Comparison of ENCODE assay signal across 26 cellular contexts in the genomic region with DNA sequence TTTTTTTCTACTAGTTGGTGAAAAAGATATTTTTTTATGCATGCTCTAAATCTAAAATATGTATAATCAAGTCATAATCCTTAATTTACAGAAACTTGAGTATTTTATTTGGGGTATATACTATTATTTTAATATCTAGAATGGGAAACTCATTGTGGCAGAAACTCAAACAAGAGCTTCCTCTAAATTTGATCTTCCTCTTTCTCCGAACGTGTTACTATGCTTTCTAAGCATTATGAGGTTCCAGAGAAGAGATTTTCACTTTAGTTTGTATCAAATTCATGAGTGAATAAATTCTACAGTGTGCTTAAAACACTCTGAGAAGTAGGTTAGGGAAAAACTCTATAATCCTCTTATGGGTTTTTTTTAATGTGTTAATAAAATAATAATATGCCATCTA.
"Had no signal": no experiment of that assay in that cellular context is flagged by ENCODE, and none has a peak within 500 bp of the region (broad histone marks: within the 10 kb centered on the region; RNA-seq: fewer than 3 reads in every experiment).

No MANE protein-coding gene starts in this region.

- ATAC-seq: activated CD4-positive, alpha-beta T cell treated with anti-CD3 and anti-CD28 coated beads for 36 hours; activated T-helper 17 cell treated with anti-CD3 and anti-CD28 coated beads, Interleukin-2, amount 50 U/mL, for 72 hours; K562; T-cell had no signal

- DNase-seq: activated CD4-positive, alpha-beta memory T cell treated with anti-CD3 and anti-CD28 coated beads, Interleukin-2, amount 10 ng/mL, durations not matched to agents 7 days and 5 days; activated CD4-positive, alpha-beta T cell treated with anti-CD3 and anti-CD28 coated beads for 36 hours; activated CD4-positive, alpha-beta T cell treated with anti-CD3 and anti-CD28 coated beads, Interleukin-2, amount 50 U/mL, for 1 hour; activated gamma-delta T cell; activated naive CD4-positive, alpha-beta T cell treated with anti-CD3 and anti-CD28 coated beads for 36 hours; activated T-cell treated with anti-CD3 and anti-CD28 coated beads for 4 hours; activated T-cell treated with anti-CD3 and anti-CD28 coated beads, Interleukin-2, amount 50 U/mL, for 48 hours; amygdala; Kasumi-1; NCI-H1048; NCI-H1930; NCI-H2171; NCI-H2227 treated with DMSO at 0.1 percent for 48 hours; NCI-H446 treated with DMSO at 0.1 percent for 48 hours; NCI-H524 treated with DMSO at 0.1 percent for 48 hours; NCI-H82; NK-92 treated with Interleukin-12 subunit alpha and Interleukin-12 subunit beta, amount 100 ng/mL, for 24 hours; OCI-M1; Peyer's patch; SHP77 treated with DMSO at 0.1 percent for 48 hours; T-cell; T-helper 2 cell; T1000 had no signal

- FAIRE-seq: astrocyte, K562 had no signal
